In genomic region chr19:51799311-51799997, GRCh38 we compare ENCODE assay signal across 8 cellular contexts. TPM values are rescaled to one million over a fixed set of nuclear protein-coding genes. Genes with fewer than 3 reads are reported as not detected.
DNase-seq lines count a peak whose midpoint lies in the region; ATAC-seq and TF ChIP-seq lines count a peak whose summit lies in the region.

No MANE protein-coding gene starts in this region.

- POLR2A ChIA-PET in WTC11 (lab: Charles Lee) = no interaction called here

- peaks cover 26% of the 10 kb centered on the region for H3K9me3 Mint-ChIP-seq in WTC11

- DNase-seq in GM04504 (ENCODE audit: low read depth) (peak; percentile 93), SW480 (ENCODE audit: low spot score) (peak; percentile 40), Right ventricle myocardium superior (peak; percentile 92), sciatic nerve (ENCODE audit: low spot score) (peak; percentile 72), GM13977 (ENCODE audit: low spot score) (no peak), D341Med (ENCODE audit: low spot score) (no peak), WTC11 (ENCODE audit: low spot score) (no peak)

- no peaks in the 10 kb centered on the region for H3K27me3 Mint-ChIP-seq in WTC11 (ENCODE audit: low read depth)

- CTCF ChIA-PET in WTC11 (lab: Charles Lee) = no interaction called here

- intact Hi-C loops in Right ventricle myocardium superior (cut with DNase I) = no loop called here
- intact Hi-C loops in sciatic nerve (cut with DNase I) = no loop called here

- H3K36me3 Mint-ChIP-seq in WTC11 = peaks cover 4% of the 10 kb centered on the region; the same call in 1 of the 2 replicates

- no peak overlapping the region for H3K4me3 Mint-ChIP-seq in WTC11

- TF ChIP-seq CTCF in GM13977 (IDR thresholded peaks at IDR 0.05; ENCODE audit: extremely low read depth, insufficient read depth, missing control alignments) = no peak
- TF ChIP-seq CTCF in WTC11 (IDR thresholded peaks at IDR 0.05) = no peak

- in situ Hi-C loops in GM13977 (cut with MboI; ENCODE audit: low pct_unique_long_range_greater_than_20kb, low sequenced_read_pairs, unreplicated experiment) = no loop called here

- H3K4me1 Mint-ChIP-seq in WTC11 = no peaks in the 10 kb centered on the region

- ATAC-seq in Right ventricle myocardium superior (ENCODE audit: poor library complexity) (peak; percentile 93), sciatic nerve (peak; percentile 94), GM18907 (IDR thresholded peaks at IDR 0.05; ENCODE audit: unreplicated experiment) (no peak), WTC11 (no peak)

- no peak overlapping the region for H3K27ac Mint-ChIP-seq in WTC11

TF ChIP-seq in WTC11, 78 proteins besides CTCF, POLR2A, EP300 and RAD21:
- TF ChIP-seq, protein P1, sequence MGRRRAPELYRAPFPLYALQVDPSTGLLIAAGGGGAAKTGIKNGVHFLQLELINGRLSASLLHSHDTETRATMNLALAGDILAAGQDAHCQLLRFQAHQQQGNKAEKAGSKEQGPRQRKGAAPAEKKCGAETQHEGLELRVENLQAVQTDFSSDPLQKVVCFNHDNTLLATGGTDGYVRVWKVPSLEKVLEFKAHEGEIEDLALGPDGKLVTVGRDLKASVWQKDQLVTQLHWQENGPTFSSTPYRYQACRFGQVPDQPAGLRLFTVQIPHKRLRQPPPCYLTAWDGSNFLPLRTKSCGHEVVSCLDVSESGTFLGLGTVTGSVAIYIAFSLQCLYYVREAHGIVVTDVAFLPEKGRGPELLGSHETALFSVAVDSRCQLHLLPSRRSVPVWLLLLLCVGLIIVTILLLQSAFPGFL (CRISPR knock-in tag; IDR thresholded peaks at IDR 0.05; ENCODE audit: borderline replicate concordance) = no peak
- TF ChIP-seq FOXJ3 (CRISPR knock-in tag; IDR thresholded peaks at IDR 0.05; ENCODE audit: borderline replicate concordance) (no peak), CBFB (CRISPR knock-in tag; IDR thresholded peaks at IDR 0.05; ENCODE audit: low read depth) (no peak), RELA (CRISPR knock-in tag; IDR thresholded peaks at IDR 0.05; ENCODE audit: borderline replicate concordance) (no peak), ZNF232 (CRISPR knock-in tag; IDR thresholded peaks at IDR 0.05) (no peak), ZMAT4 (CRISPR knock-in tag; IDR thresholded peaks at IDR 0.05) (no peak), GABPB1 (CRISPR knock-in tag; IDR thresholded peaks at IDR 0.05) (no peak)

RNA-seq across cellular contexts. Expression of gene FPR3, which starts 4.5 kb away (rescaled TPM):
- total RNA-seq in Right ventricle myocardium superior (4.0 TPM), sciatic nerve (8.8 TPM), WTC11 (2021) (not detected in 3 replicates)

RNA-seq across cellular contexts. Expression of gene FPR2, which starts 38.5 kb away (rescaled TPM):
- total RNA-seq in Right ventricle myocardium superior (0.59 TPM), sciatic nerve (2.4 TPM), WTC11 (2021) (0.30 to 0.71 TPM (median 0.31 TPM) in 3 replicates)

RNA-seq across cellular contexts. Expression of gene FPR1, which starts 47.8 kb away (rescaled TPM):
- total RNA-seq in Right ventricle myocardium superior (3.5 TPM), sciatic nerve (15.5 TPM), WTC11 (2021) (0.72 TPM in 1 of 3 replicates, not detected in the others)

Comparison
In these comparisons a context has a peak if more than half of its experiments do, and no peak if none do; other contexts are left out.
1. DNase-seq: peak in GM04504 (single experiment), SW480 (single experiment), Right ventricle myocardium superior (single experiment) and sciatic nerve (single experiment); none in GM13977 (single experiment), D341Med (single experiment) and WTC11 (single experiment).
2. ATAC-seq: peak in Right ventricle myocardium superior (single experiment) and sciatic nerve (single experiment); none in GM18907 (single experiment) and WTC11 (single experiment).